1 cellular context compared by ENCODE assay signal in genomic region chr14:65006251-65006721, GRCh38.
TF ChIP-seq lines count a peak whose summit lies in the region.

No MANE protein-coding gene starts in this region.

TF ChIP-seq in HEK293, 187 proteins besides CTCF, POLR2A, EP300 and RAD21 (continued from another document):
- TF ChIP-seq PRDM2 (tag by site-specific recombination; IDR thresholded peaks at IDR 0.05; ENCODE audit: borderline replicate concordance) (no peak), ZNF366 (tag by site-specific recombination; conservative IDR thresholded peaks at IDR 0.05) (no peak), ZNF211 (tag by site-specific recombination; IDR thresholded peaks at IDR 0.05; ENCODE audit: low read depth) (no peak), ZNF114 (tag by site-specific recombination; IDR thresholded peaks at IDR 0.05) (no peak), ZNF26 (tag by site-specific recombination; IDR thresholded peaks at IDR 0.05) (no peak), ZNF239 (tag by site-specific recombination; IDR thresholded peaks at IDR 0.05) (no peak), ZNF174 (tag by site-specific recombination; IDR thresholded peaks at IDR 0.05) (no peak), ZNF791 (tag by site-specific recombination; IDR thresholded peaks at IDR 0.05) (no peak), PATZ1 (tag by site-specific recombination; IDR thresholded peaks at IDR 0.05) (peak; percentile 64), ZNF48 (tag by site-specific recombination; IDR thresholded peaks at IDR 0.05) (no peak), ZNF629 (tag by site-specific recombination; IDR thresholded peaks at IDR 0.05) (peak; percentile 85), ZNF776 (tag by site-specific recombination; IDR thresholded peaks at IDR 0.05; ENCODE audit: borderline replicate concordance) (no peak), ZNF624 (tag by site-specific recombination; IDR thresholded peaks at IDR 0.05) (no peak), ZBTB48 (tag by site-specific recombination; IDR thresholded peaks at IDR 0.05) (no peak), SP7 (tag by site-specific recombination; IDR thresholded peaks at IDR 0.05) (peak; percentile 24; the same call in 1 of the 2 replicates), ZNF175 (tag by site-specific recombination; IDR thresholded peaks at IDR 0.05) (no peak), ZNF341 (tag by site-specific recombination; IDR thresholded peaks at IDR 0.05; ENCODE audit: low read depth) (no peak), REST (tag by site-specific recombination; IDR thresholded peaks at IDR 0.05) (no peak), MEIS1 (CRISPR knock-in tag; IDR thresholded peaks at IDR 0.05; ENCODE audit: borderline replicate concordance) (no peak), ZNF544 (tag by site-specific recombination; IDR thresholded peaks at IDR 0.05) (no peak), KLF7 (tag by site-specific recombination; IDR thresholded peaks at IDR 0.05; ENCODE audit: borderline replicate concordance) (no peak), PRDM6 (tag by site-specific recombination; IDR thresholded peaks at IDR 0.05) (peak; percentile 65), ZNF777 (tag by site-specific recombination; IDR thresholded peaks at IDR 0.05; ENCODE audit: borderline replicate concordance) (no peak), ZNF362 (tag by site-specific recombination; IDR thresholded peaks at IDR 0.05) (no peak), ZBTB21 (tag by site-specific recombination; IDR thresholded peaks at IDR 0.05) (no peak), TCF7L2 (IDR thresholded peaks at IDR 0.05; ENCODE audit: borderline replicate concordance, low read depth, low read length) (no peak), GLIS2 (tag by site-specific recombination; IDR thresholded peaks at IDR 0.05) (0 out of 2 replicates have a peak, but pooled peaks have one; percentile 18)
